In genomic region chr13:84192125-84192524, GRCh38 we compare ENCODE assay signal across 1 cellular context.
TF ChIP-seq lines count a peak whose summit lies in the region.

No MANE protein-coding gene starts in this region.

TF ChIP-seq in H1, 55 proteins besides CTCF, POLR2A, EP300 and RAD21 (continued from another document):
- TF ChIP-seq SIN3A (conservative IDR thresholded peaks at IDR 0.05 in 1 of 2, IDR thresholded peaks at IDR 0.05 in 1 of 2; ENCODE audit: low read depth in 1 of 2, low read length in 2 of 2), result no peak
- no peak for TF ChIP-seq SP2 (IDR thresholded peaks at IDR 0.05; ENCODE audit: low read length)
- TF ChIP-seq SRF (IDR thresholded peaks at IDR 0.05; ENCODE audit: low read depth, low read length), result no peak
- no peak for TF ChIP-seq SP1 (IDR thresholded peaks at IDR 0.05; ENCODE audit: low read depth, low read length)
- no peak for TF ChIP-seq CBX5 (IDR thresholded peaks at IDR 0.05; ENCODE audit: low read depth, low read length)
- no peak for TF ChIP-seq POU5F1 (IDR thresholded peaks at IDR 0.05; ENCODE audit: low read depth, low read length)
